21 cellular contexts compared by ENCODE assay signal in the genomic region with DNA sequence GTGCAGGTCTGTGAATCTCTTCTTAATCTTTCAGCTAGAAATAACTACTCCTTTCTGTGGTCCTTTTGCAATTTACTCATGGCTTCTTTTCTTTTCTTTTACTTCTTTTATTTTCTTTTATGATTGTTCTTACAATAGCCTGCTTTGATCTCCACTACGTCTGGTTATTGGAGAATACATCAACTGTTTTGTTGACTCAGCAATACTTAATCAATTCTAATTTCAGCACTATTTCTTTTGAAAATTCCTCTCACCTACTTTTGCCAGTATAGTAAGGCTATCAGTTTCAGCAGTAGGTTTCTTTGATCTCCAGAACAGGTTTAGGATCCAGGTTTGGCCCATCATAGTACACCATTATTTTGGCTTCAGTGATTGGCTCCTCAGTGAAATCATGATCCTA.
DNase-seq lines count a peak whose midpoint lies in the region; ATAC-seq, FAIRE-seq and TF ChIP-seq lines count a peak whose summit lies in the region.
"Had no signal": no experiment of that assay in that cellular context is flagged by ENCODE, and none has a peak within 500 bp of the region (broad histone marks: within the 10 kb centered on the region; RNA-seq: fewer than 3 reads in every experiment).

No MANE protein-coding gene starts in this region.

- no peak overlapping the region for H2AK9ac ChIP-seq in IMR-90 (replicated peaks; ENCODE audit: low read depth, low read length, poor library complexity)

- no peaks in the 10 kb centered on the region for H3K23me2 ChIP-seq in H1 (ENCODE audit: low read depth, low read length)

- no peak overlapping the region for H4K8ac ChIP-seq in IMR-90 (ENCODE audit: low read depth in 2 of 2, low read length in 2 of 2)
- no peak overlapping the region for H4K8ac ChIP-seq in H1 (ENCODE audit: extremely low read depth, insufficient read depth, low read length)

- no peak overlapping the region for H2BK20ac ChIP-seq in IMR-90 (ENCODE audit: low read depth, low read length)
- no peak overlapping the region for H2BK20ac ChIP-seq in H1 (ENCODE audit: low read length)

- H3K14ac ChIP-seq in IMR-90 (replicated peaks; ENCODE audit: low read depth, low read length) = no peak overlapping the region
- no peak overlapping the region for H3K14ac ChIP-seq in H1 (ENCODE audit: insufficient read length)

- no peak overlapping the region for H3K23ac ChIP-seq in IMR-90 (ENCODE audit: low read depth, low read length)
- H3K23ac ChIP-seq in H1 (ENCODE audit: insufficient read length) = no peak overlapping the region

- H3K4me2 ChIP-seq in A549 (no peak overlapping the region), IMR-90 (ENCODE audit: low read depth, low read length) (no peak overlapping the region), H1 (ENCODE audit: insufficient read depth in 1 of 2, low read depth in 2 of 2, low read length in 2 of 2) (no peak overlapping the region)
- H3K4me2 ChIP-seq: BLaER1 treated with 17β-estradiol and CSF1 and Interleukin-3, amounts not matched to agents 10 nM and 100 nM had no signal

- H3K9me3 ChIP-seq in A549 = no peaks in the 10 kb centered on the region
- H3K9me3 ChIP-seq in IMR-90 (ENCODE audit: control insufficient read depth, insufficient read depth, low read length) = no peaks in the 10 kb centered on the region
- no peaks in the 10 kb centered on the region for H3K9me3 ChIP-seq in H1 (ENCODE audit: insufficient read depth in 2 of 2, low read depth in 1 of 2, low read length in 1 of 2)
- H3K9me3 ChIP-seq: BLaER1 treated with 17β-estradiol and CSF1 and Interleukin-3, amounts not matched to agents 10 nM and 100 nM; Caco-2 had no signal

- POLR2A ChIA-PET in A549 (lab: Yijun Ruan, JAX) = no interaction called here
- POLR2A ChIA-PET in IMR-90 (lab: Charles Lee; ENCODE audit: unreplicated experiment) = no interaction called here
- POLR2A ChIA-PET in H1 (lab: Charles Lee; ENCODE audit: partially characterized antibody) = no interaction called here

- H3K79me2 ChIP-seq in H1 (ENCODE audit: control insufficient read depth in 1 of 2, insufficient read depth in 2 of 2, low read length in 2 of 2) = no peaks in the 10 kb centered on the region

- H3K18ac ChIP-seq in IMR-90 (ENCODE audit: low read depth, low read length) (no peak overlapping the region), H1 (ENCODE audit: extremely low read depth, low read length) (no peak overlapping the region)

- in situ Hi-C loops in IMR-90 (cut with MboI; ENCODE audit: low sequenced_read_pairs) = no loop called here

- WGBS in A549 (ENCODE audit: missing lambda C conversion rate) = 23% methylated on average over 1 of the region's 1 CpG
- WGBS in IMR-90 (ENCODE audit: extremely low coverage in 2 of 2, insufficient read length in 1 of 2), 2 experiments = no CpG with 5 or more reads among the region's 1 CpG
- WGBS in H1 (ENCODE audit: extremely low coverage in 1 of 2, insufficient coverage in 1 of 2, insufficient read length in 1 of 2, insufficient replicate concordance in 2 of 2, low coverage in 1 of 2, low lambda C conversion rate in 2 of 2, missing lambda C conversion rate in 1 of 2), 2 experiments = 91% methylated on average over 1 of the region's 1 CpG; no CpG with 5 or more reads in 1 of the 2 experiments

- H2BK15ac ChIP-seq in IMR-90 (ENCODE audit: low read depth, low read length) (no peak overlapping the region), H1 (ENCODE audit: low read length) (no peak overlapping the region)

- H3K79me1 ChIP-seq in IMR-90 (ENCODE audit: low read depth in 1 of 2, low read length in 2 of 2) = no peaks in the 10 kb centered on the region
- H3K79me1 ChIP-seq in H1 (ENCODE audit: low read depth, low read length) = no peaks in the 10 kb centered on the region

- H3K4me1 ChIP-seq in A549 (no peaks in the 10 kb centered on the region), IMR-90 (ENCODE audit: control insufficient read depth, insufficient read depth, low read length) (no peaks in the 10 kb centered on the region), H1 (replicated peaks in 1 of 4; ENCODE audit: control insufficient read depth in 3 of 4, insufficient read depth in 4 of 4, low read length in 3 of 4) (no peaks in the 10 kb centered on the region)
- H3K4me1 ChIP-seq: BLaER1 treated with 17β-estradiol and CSF1 and Interleukin-3, amounts not matched to agents 10 nM and 100 nM; Caco-2 had no signal

- no peak overlapping the region for H4K5ac ChIP-seq in IMR-90 (ENCODE audit: low read depth, low read length)
- H4K5ac ChIP-seq in H1 (ENCODE audit: insufficient read length, low read depth, low read length) = no peak overlapping the region

- H3K9ac ChIP-seq in IMR-90 (ENCODE audit: low read depth, low read length) = no peak overlapping the region
- no peak overlapping the region for H3K9ac ChIP-seq in H1 (replicated peaks in 1 of 4; ENCODE audit: extremely low read depth in 1 of 4, low read depth in 3 of 4, low read length in 3 of 4)
- H3K9ac ChIP-seq: BLaER1 treated with 17β-estradiol and CSF1 and Interleukin-3, amounts not matched to agents 10 nM and 100 nM had no signal

- H3K36me3 ChIP-seq in IMR-90 (ENCODE audit: control insufficient read depth, insufficient read depth, low read length) = no peaks in the 10 kb centered on the region
- H3K36me3 ChIP-seq in H1 (ENCODE audit: control insufficient read depth in 2 of 4, insufficient read depth in 4 of 4, low read length in 3 of 4) = no peaks in the 10 kb centered on the region
- H3K36me3 ChIP-seq: BLaER1 treated with 17β-estradiol and CSF1 and Interleukin-3, amounts not matched to agents 10 nM and 100 nM had no signal

- no peak for TF ChIP-seq RAD21 in A549 (conservative IDR thresholded peaks at IDR 0.05 in 1 of 2, IDR thresholded peaks at IDR 0.05 in 1 of 2)
- no peak for TF ChIP-seq RAD21 in IMR-90 (IDR thresholded peaks at IDR 0.05; ENCODE audit: low read length)
- TF ChIP-seq RAD21 in H1 (IDR thresholded peaks at IDR 0.05 in 1 of 2, conservative IDR thresholded peaks at IDR 0.05 in 1 of 2; ENCODE audit: low read depth in 2 of 2, low read length in 2 of 2) = no peak

- H3K4me3 ChIP-seq in A549 = no peak overlapping the region
- no peak overlapping the region for H3K4me3 ChIP-seq in IMR-90 (ENCODE audit: insufficient read depth, low read depth, low read length)
- no peak overlapping the region for H3K4me3 ChIP-seq in H1 (ENCODE audit: extremely low read depth in 1 of 4, insufficient read depth in 2 of 4, low read depth in 3 of 4, low read length in 4 of 4)
- H3K4me3 ChIP-seq: BLaER1 treated with 17β-estradiol and CSF1 and Interleukin-3, amounts not matched to agents 10 nM and 100 nM had no signal

- H2AK5ac ChIP-seq in IMR-90 (ENCODE audit: low read depth, low read length) (no peak overlapping the region), H1 (ENCODE audit: low read depth, low read length) (no peak overlapping the region)

- FAIRE-seq in A549 (lab: Jason Lieb, UNC) (no peak), H1 (lab: Jason Lieb, UNC) (no peak)
- FAIRE-seq: A204.1, D721Med, G401.6, GM12891, GM19239 had no signal

- no peak overlapping the region for H4K91ac ChIP-seq in IMR-90 (ENCODE audit: insufficient read depth, low read depth, low read length)
- no peak overlapping the region for H4K91ac ChIP-seq in H1 (replicated peaks; ENCODE audit: insufficient read length, low read length)

- H3K27me3 ChIP-seq in IMR-90 (ENCODE audit: control insufficient read depth, insufficient read depth, low read length) (no peaks in the 10 kb centered on the region), H1 (replicated peaks in 1 of 4; ENCODE audit: control insufficient read depth in 3 of 4, extremely low read depth in 1 of 4, insufficient read depth in 3 of 4, low read length in 3 of 4) (no peaks in the 10 kb centered on the region)
- H3K27me3 ChIP-seq: BLaER1 treated with 17β-estradiol and CSF1 and Interleukin-3, amounts not matched to agents 10 nM and 100 nM had no signal

- H4K20me1 ChIP-seq in IMR-90 (ENCODE audit: insufficient read depth, low read length) (no peaks in the 10 kb centered on the region), H1 (replicated peaks in 1 of 2; ENCODE audit: control insufficient read depth in 1 of 2, insufficient read depth in 2 of 2, low read length in 2 of 2) (no peaks in the 10 kb centered on the region)
- H4K20me1 ChIP-seq: BLaER1 treated with 17β-estradiol and CSF1 and Interleukin-3, amounts not matched to agents 10 nM and 100 nM had no signal

- no peak overlapping the region for H2BK120ac ChIP-seq in IMR-90 (ENCODE audit: low read depth, low read length)
- H2BK120ac ChIP-seq in H1 (replicated peaks; ENCODE audit: low read depth, low read length) = no peak overlapping the region

- no peak overlapping the region for H2BK5ac ChIP-seq in IMR-90 (ENCODE audit: low read depth, low read length, poor library complexity, severe bottlenecking)
- no peak overlapping the region for H2BK5ac ChIP-seq in H1 (ENCODE audit: low read depth, low read length)

- no peak overlapping the region for H3K4ac ChIP-seq in IMR-90 (ENCODE audit: low read depth, low read length)
- H3K4ac ChIP-seq in H1 (replicated peaks; ENCODE audit: insufficient read length, low read depth, low read length) = no peak overlapping the region

- H3K56ac ChIP-seq in IMR-90 (ENCODE audit: extremely low read depth, insufficient read depth, low read length) (no peak overlapping the region), H1 (replicated peaks; ENCODE audit: insufficient read length, low read depth, low read length) (no peak overlapping the region)

- H2AFZ ChIP-seq in IMR-90 (replicated peaks; ENCODE audit: low read length, poor library complexity) (no peak overlapping the region), H1 (ENCODE audit: low read length) (no peak overlapping the region)

- dilution Hi-C loops in IMR-90 (cut with HindIII; ENCODE audit: low sequenced_read_pairs, unreplicated experiment) = no loop called here

- intact Hi-C loops in IMR-90 (cut with micrococcal nuclease) = no loop called here

- CTCF ChIA-PET in A549 (lab: Yijun Ruan, JAX) = no interaction called here
- CTCF ChIA-PET in IMR-90 (lab: Yijun Ruan, JAX) = no interaction called here
- CTCF ChIA-PET in H1 (lab: Charles Lee; ENCODE audit: partially characterized antibody) = no interaction called here

- DNase-seq in A549 (ENCODE audit: low read depth in 1 of 2, low spot score in 1 of 2) (no peak), IMR-90 (no peak), H1 (ENCODE audit: low read depth in 1 of 2, low spot score in 2 of 2) (no peak), NCI-H1417 treated with DMSO at 0.1 percent for 48 hours (lab: John Stamatoyannopoulos, UW) (no peak), SK-N-DZ (ENCODE audit: low spot score) (no peak)
- no peak for DNase-seq in activated naive CD4-positive, alpha-beta T cell treated with Interleukin-2 at 50 U/mL for 16 hours
- DNase-seq: 8988T; AML-193; Caco-2; Calu3; CD4-positive, alpha-beta T cell; CD8-positive, alpha-beta T cell; DMS79 treated with DMSO at 0.1 percent for 48 hours; GF-D8 had no signal

- H3K9me1 ChIP-seq in IMR-90 (ENCODE audit: insufficient read depth, low read length) = no peaks in the 10 kb centered on the region

- no peak overlapping the region for H2BK12ac ChIP-seq in H1 (ENCODE audit: low read depth, low read length)

- H3K27ac ChIP-seq in A549 (no peak overlapping the region), IMR-90 (ENCODE audit: insufficient read depth, low read length) (no peak overlapping the region), H1 (ENCODE audit: low read depth, low read length) (no peak overlapping the region)
- H3K27ac ChIP-seq: BLaER1 treated with 17β-estradiol and CSF1 and Interleukin-3, amounts not matched to agents 10 nM and 100 nM; C4-2B had no signal

- ATAC-seq in A549 (no peak), IMR-90 (ENCODE audit: low read depth) (no peak)
- ATAC-seq: CD8-positive, alpha-beta T cell had no signal

- BruUV-seq in IMR-90 (replicated peaks; lab: Mats Ljungman, UMichigan) = no TSS peak

- TF ChIP-seq POLR2A in A549 (IDR thresholded peaks at IDR 0.05; ENCODE audit: low read length) (no peak), IMR-90 (IDR thresholded peaks at IDR 0.05; ENCODE audit: low read depth, low read length) (no peak), H1 (IDR thresholded peaks at IDR 0.05; ENCODE audit: control extremely low read depth in 1 of 2, low read depth in 2 of 2, low read length in 2 of 2) (no peak)

- TF ChIP-seq EP300 in A549 (IDR thresholded peaks at IDR 0.05) = no peak
- no peak for TF ChIP-seq EP300 in H1 (IDR thresholded peaks at IDR 0.05; ENCODE audit: borderline replicate concordance in 1 of 2, low read depth in 2 of 2, low read length in 2 of 2)

- TF ChIP-seq CTCF in A549 (IDR thresholded peaks at IDR 0.05) (no peak), IMR-90 (conservative IDR thresholded peaks at IDR 0.05; ENCODE audit: low read depth, low read length) (no peak), H1 (IDR thresholded peaks at IDR 0.05; ENCODE audit: control extremely low read depth in 1 of 3, insufficient read depth in 1 of 3, low read depth in 1 of 3, low read length in 3 of 3) (no peak)
